ENCODE assay signal across 12 cellular contexts in genomic region chr15:85394552-85395333, GRCh38. TPM values are rescaled to one million over a fixed set of nuclear protein-coding genes. Genes with fewer than 3 reads are reported as not detected.
DNase-seq lines count a peak whose midpoint lies in the region; ATAC-seq and TF ChIP-seq lines count a peak whose summit lies in the region.
"Had no signal": no experiment of that assay in that cellular context is flagged by ENCODE, and none has a peak within 500 bp of the region (broad histone marks: within the 10 kb centered on the region; RNA-seq: fewer than 3 reads in every experiment).

No MANE protein-coding gene starts in this region.

- dilution Hi-C loops in IMR-90 (cut with HindIII; ENCODE audit: low sequenced_read_pairs, unreplicated experiment): no loop called here

- H3K23ac ChIP-seq in IMR-90 (ENCODE audit: low read depth, low read length) (no peak overlapping the region), neuronal stem cell (ENCODE audit: low read depth, low read length, poor library complexity) (no peak overlapping the region)

- no peak overlapping the region for H3K14ac ChIP-seq in IMR-90 (replicated peaks; ENCODE audit: low read depth, low read length)
- H3K14ac ChIP-seq in neuronal stem cell (ENCODE audit: low read length): no peak overlapping the region

- no peak overlapping the region for H2BK12ac ChIP-seq in neuronal stem cell (ENCODE audit: low read length)

- no peak overlapping the region for H2BK20ac ChIP-seq in IMR-90 (ENCODE audit: low read depth, low read length)

- H2BK5ac ChIP-seq in IMR-90 (ENCODE audit: low read depth, low read length, poor library complexity, severe bottlenecking) (no peak overlapping the region), neuronal stem cell (ENCODE audit: low read length) (no peak overlapping the region)

- H2AK9ac ChIP-seq in IMR-90 (replicated peaks; ENCODE audit: low read depth, low read length, poor library complexity): no peak overlapping the region

- no peak for TF ChIP-seq POLR2A in IMR-90 (IDR thresholded peaks at IDR 0.05; ENCODE audit: low read depth, low read length)

- WGBS in IMR-90 (ENCODE audit: extremely low coverage in 2 of 2, insufficient read length in 1 of 2), 2 experiments: no CpG with 5 or more reads among the region's 2 CpGs
- 57% methylated on average over 2 of the region's 2 CpGs for WGBS in hepatocyte (ENCODE audit: low lambda C conversion rate, missing lambda C conversion rate)
- 75% methylated on average over 2 of the region's 2 CpGs for WGBS in smooth muscle cell (ENCODE audit: low lambda C conversion rate)
- no CpG with 5 or more reads among the region's 2 CpGs for WGBS in neuronal stem cell (ENCODE audit: extremely low coverage in 2 of 2, insufficient read length in 2 of 2, insufficient replicate concordance in 1 of 2), 2 donors

- ATAC-seq in IMR-90 (ENCODE audit: low read depth): no peak
- peak; percentile 45; the same call in 1 of the 3 replicates for ATAC-seq in SK-N-SH treated with all-trans-retinoic acid at 6 μM for 48 hours

- H3K4me3 ChIP-seq in IMR-90 (ENCODE audit: insufficient read depth, low read depth, low read length) (no peak overlapping the region), hepatocyte (no peak overlapping the region), smooth muscle cell (no peak overlapping the region), neuronal stem cell (ENCODE audit: low read length in 2 of 2) (no peak overlapping the region)

- no peak for TF ChIP-seq RAD21 in IMR-90 (IDR thresholded peaks at IDR 0.05; ENCODE audit: low read length)

- H3K4me2 ChIP-seq in IMR-90 (ENCODE audit: low read depth, low read length): no peak overlapping the region
- peak overlapping the region; percentile 33 for H3K4me2 ChIP-seq in hepatocyte
- H3K4me2 ChIP-seq in smooth muscle cell: peak overlapping the region; percentile 16
- no peak overlapping the region for H3K4me2 ChIP-seq in neuronal stem cell (ENCODE audit: insufficient read depth, low read length, poor library complexity, severe bottlenecking)

- H3K4ac ChIP-seq in IMR-90 (ENCODE audit: low read depth, low read length): 0 out of 2 replicates have a peak overlapping the region, but pooled peaks have one; percentile 21
- H3K4ac ChIP-seq in neuronal stem cell (ENCODE audit: low read length): no peak overlapping the region

- H3F3A ChIP-seq in smooth muscle cell (ENCODE audit: low read depth): no peaks in the 10 kb centered on the region

- H2AFZ ChIP-seq in IMR-90 (replicated peaks; ENCODE audit: low read length, poor library complexity) (no peak overlapping the region), hepatocyte (no peak overlapping the region), smooth muscle cell (ENCODE audit: low read depth) (no peak overlapping the region), neuronal stem cell (ENCODE audit: low read length) (no peak overlapping the region)

- 0 out of 2 replicates have a peak, but pooled peaks cover 5% of the 10 kb centered on the region for H3K9me1 ChIP-seq in IMR-90 (ENCODE audit: insufficient read depth, low read length)

- H4K91ac ChIP-seq in IMR-90 (ENCODE audit: insufficient read depth, low read depth, low read length): no peak overlapping the region
- H4K91ac ChIP-seq in neuronal stem cell (ENCODE audit: low read depth, low read length, poor library complexity): no peak overlapping the region

- H4K8ac ChIP-seq in IMR-90 (ENCODE audit: low read depth in 2 of 2, low read length in 2 of 2) (no peak overlapping the region), neuronal stem cell (ENCODE audit: low read depth, low read length) (no peak overlapping the region)

- TF ChIP-seq CTCF in IMR-90 (conservative IDR thresholded peaks at IDR 0.05; ENCODE audit: low read depth, low read length): no peak
- no peak for TF ChIP-seq CTCF in hepatocyte (IDR thresholded peaks at IDR 0.05; ENCODE audit: poor library complexity)
- TF ChIP-seq CTCF in smooth muscle cell (IDR thresholded peaks at IDR 0.05; ENCODE audit: borderline replicate concordance, insufficient read depth, poor library complexity, severe bottlenecking): no peak

- BruUV-seq in IMR-90 (replicated peaks; lab: Mats Ljungman, UMichigan): no TSS peak

- H3K9me3 ChIP-seq in IMR-90 (ENCODE audit: control insufficient read depth, insufficient read depth, low read length) (no peaks in the 10 kb centered on the region), hepatocyte (ENCODE audit: low read depth) (no peaks in the 10 kb centered on the region), smooth muscle cell (replicated peaks; ENCODE audit: low read depth) (no peaks in the 10 kb centered on the region), neuronal stem cell (replicated peaks in 1 of 2; ENCODE audit: control insufficient read depth in 2 of 2, insufficient read depth in 1 of 2, low read depth in 1 of 2, low read length in 2 of 2) (peaks cover 0 to 4% of the 10 kb centered on the region in 2 donors)

- H3K27ac ChIP-seq in IMR-90 (ENCODE audit: insufficient read depth, low read length) (no peak overlapping the region), hepatocyte (peak overlapping the region; percentile 27), smooth muscle cell (ENCODE audit: low read depth) (peak overlapping the region; percentile 56), neuronal stem cell (replicated peaks; ENCODE audit: low read length) (no peak overlapping the region)

- peaks cover 2% of the 10 kb centered on the region; the same call in 1 of the 2 replicates for H3K4me1 ChIP-seq in IMR-90 (ENCODE audit: control insufficient read depth, insufficient read depth, low read length)
- peaks cover 28% of the 10 kb centered on the region for H3K4me1 ChIP-seq in hepatocyte (ENCODE audit: insufficient read depth)
- peaks cover 25% of the 10 kb centered on the region for H3K4me1 ChIP-seq in smooth muscle cell (ENCODE audit: low read depth)
- H3K4me1 ChIP-seq in neuronal stem cell (ENCODE audit: control insufficient read depth in 2 of 2, insufficient read depth in 1 of 2, low read depth in 1 of 2, low read length in 2 of 2): peaks cover 8 to 9% of the 10 kb centered on the region in 2 donors

- DNase-seq in IMR-90 (no peak), hepatocyte (ENCODE audit: low spot score) (peak; percentile 12), smooth muscle cell (lab: John Stamatoyannopoulos, UW; ENCODE audit: unreplicated experiment) (no peak), neuronal stem cell (ENCODE audit: low spot score) (no peak), DMS114 treated with DMSO at 0.1 percent for 48 hours (lab: John Stamatoyannopoulos, UW; ENCODE audit: unreplicated experiment) (no peak), hepatic stellate cell (ENCODE audit: low spot score) (no peak)
- DNase-seq: activated gamma-delta T cell treated with Interleukin-2 at 50 U/mL for 16 hours, C1 segment of cervical spinal cord, NCI-H1092, NCI-H2227 treated with DMSO at 0.1 percent for 48 hours, SW 1271 had no signal

- intact Hi-C loops in IMR-90 (cut with micrococcal nuclease): no loop called here

- H2BK120ac ChIP-seq in IMR-90 (ENCODE audit: low read depth, low read length) (no peak overlapping the region), neuronal stem cell (ENCODE audit: low read depth, low read length) (no peak overlapping the region)

- H4K20me1 ChIP-seq in IMR-90 (ENCODE audit: insufficient read depth, low read length): peaks cover 38% of the 10 kb centered on the region
- H4K20me1 ChIP-seq in hepatocyte (ENCODE audit: insufficient read depth, poor library complexity, severe bottlenecking): peaks cover 62% of the 10 kb centered on the region
- H4K20me1 ChIP-seq in smooth muscle cell (ENCODE audit: low read depth): peaks cover 92% of the 10 kb centered on the region

- in situ Hi-C loops in IMR-90 (cut with MboI; ENCODE audit: low sequenced_read_pairs): no loop called here

- H3K79me2 ChIP-seq in hepatocyte (peaks cover 97% of the 10 kb centered on the region), smooth muscle cell (ENCODE audit: low read depth) (peaks cover 97% of the 10 kb centered on the region)

- CTCF ChIA-PET in IMR-90 (lab: Yijun Ruan, JAX): no interaction called here

- H3K18ac ChIP-seq in IMR-90 (ENCODE audit: low read depth, low read length) (no peak overlapping the region), neuronal stem cell (ENCODE audit: low read length) (no peak overlapping the region)

- H3K79me1 ChIP-seq in IMR-90 (ENCODE audit: low read depth in 1 of 2, low read length in 2 of 2): peaks cover 28 to 68% of the 10 kb centered on the region in 2 experiments
- H3K79me1 ChIP-seq in neuronal stem cell (ENCODE audit: low read depth, low read length): peaks cover 2% of the 10 kb centered on the region

- H4K5ac ChIP-seq in IMR-90 (ENCODE audit: low read depth, low read length): no peak overlapping the region

- no peak overlapping the region for H3K9ac ChIP-seq in IMR-90 (ENCODE audit: low read depth, low read length)
- H3K9ac ChIP-seq in smooth muscle cell (ENCODE audit: low read depth): no peak overlapping the region
- H3K9ac ChIP-seq in neuronal stem cell (ENCODE audit: low read depth, low read length, poor library complexity): no peak overlapping the region

- H3K9me2 ChIP-seq in hepatocyte (replicated peaks; ENCODE audit: insufficient read depth): no peaks in the 10 kb centered on the region

- H3K27me3 ChIP-seq in IMR-90 (ENCODE audit: control insufficient read depth, insufficient read depth, low read length) (no peaks in the 10 kb centered on the region), hepatocyte (no peaks in the 10 kb centered on the region), smooth muscle cell (ENCODE audit: low read depth) (no peaks in the 10 kb centered on the region), neuronal stem cell (ENCODE audit: control insufficient read depth in 3 of 3, insufficient read depth in 3 of 3, low read depth in 1 of 3, low read length in 3 of 3) (no peaks in the 10 kb centered on the region)

- H2BK15ac ChIP-seq in IMR-90 (ENCODE audit: low read depth, low read length): no peak overlapping the region
- no peak overlapping the region for H2BK15ac ChIP-seq in neuronal stem cell (ENCODE audit: low read length)

- H3K36me3 ChIP-seq in IMR-90 (ENCODE audit: control insufficient read depth, insufficient read depth, low read length) (no peaks in the 10 kb centered on the region), hepatocyte (replicated peaks; ENCODE audit: insufficient read depth, low read depth) (no peaks in the 10 kb centered on the region), smooth muscle cell (ENCODE audit: low read depth) (no peaks in the 10 kb centered on the region), neuronal stem cell (replicated peaks in 1 of 2; ENCODE audit: control insufficient read depth in 2 of 2, insufficient read depth in 2 of 2, low read length in 2 of 2) (peaks cover 0 to 2% of the 10 kb centered on the region in 2 donors)

- no peak overlapping the region for H3K56ac ChIP-seq in IMR-90 (ENCODE audit: extremely low read depth, insufficient read depth, low read length)

- H2AK5ac ChIP-seq in IMR-90 (ENCODE audit: low read depth, low read length) (no peak overlapping the region), neuronal stem cell (ENCODE audit: low read depth, low read length) (no peak overlapping the region)

- POLR2A ChIA-PET in IMR-90 (lab: Charles Lee; ENCODE audit: unreplicated experiment): no interaction called here

RNA-seq across cellular contexts. Expression of gene AKAP13, which starts 14.3 kb away (rescaled TPM):
- total RNA-seq in IMR-90 (2012; rRNA removed) (46.4 and 46.9 TPM in 2 replicates), hepatocyte (80.9 and 82.8 TPM in 2 replicates), smooth muscle cell (63.5 and 71.8 TPM in 2 replicates)
- polyA plus RNA-seq in IMR-90 (2012; rRNA removed) (10.4 and 11.6 TPM in 2 replicates), hepatocyte (55.6 and 61.0 TPM in 2 replicates), smooth muscle cell (43.3 and 46.8 TPM in 2 replicates)
- polyA plus RNA-seq in IMR-90 (2012; cell fraction: cytosol; rRNA removed): 5.6 and 6.4 TPM in 2 replicates
- 34.4 and 43.0 TPM in 2 replicates for polyA plus RNA-seq in IMR-90 (2012; cell fraction: nucleus; rRNA removed; ENCODE audit: low replicate concordance)
- 13.1 TPM for polyA plus RNA-seq in neuronal stem cell (2013, experiment 1 of 2)
- polyA plus RNA-seq in neuronal stem cell (2013, experiment 2 of 2): 13.0 TPM

Comparison
In these comparisons a context has a peak if more than half of its experiments do, and no peak if none do; other contexts are left out.
1. H3K27ac ChIP-seq: peak in hepatocyte (single experiment) and smooth muscle cell (single experiment); none in IMR-90 (single experiment) and neuronal stem cell (single experiment).
2. H3K4me2 ChIP-seq: peak in hepatocyte (single experiment) and smooth muscle cell (single experiment); none in IMR-90 (single experiment) and neuronal stem cell (single experiment).